8 cellular contexts compared by ENCODE assay signal in genomic region chr10:102064868-102065560, GRCh38. TPM values are rescaled to one million over a fixed set of nuclear protein-coding genes. Genes with fewer than 3 reads are reported as not detected.
DNase-seq lines count a peak whose midpoint lies in the region; ATAC-seq and TF ChIP-seq lines count a peak whose summit lies in the region.

TSS of gene HPS6 (plus strand) at chr10:102065349. CDS start at chr10:102065475, 126 bp downstream.

- peak within 1 kb of the TSS; percentile 87 for H3K4me3 Mint-ChIP-seq in CD8-positive, alpha-beta T cell
- H3K4me3 Mint-ChIP-seq in activated CD8-positive, alpha-beta memory T cell treated with anti-CD3 and anti-CD28 coated beads, Interleukin-2, amount 10 ng/mL, durations not matched to agents 7 days and 5 days, result peak within 1 kb of the TSS; percentile 83
- peak within 1 kb of the TSS; percentile 69 for H3K4me3 Mint-ChIP-seq in endodermal cell
- H3K4me3 Mint-ChIP-seq in mesothelial cell of epicardium, result peak within 1 kb of the TSS; percentile 83

- 3 to 23% methylated on average over 6 to 61 of the region's 61 CpGs for WGBS in endodermal cell (ENCODE audit: insufficient coverage in 1 of 2, insufficient read length in 1 of 2), 2 experiments

- no peaks in the 10 kb centered on the region for H3K36me3 Mint-ChIP-seq in CD8-positive, alpha-beta T cell
- peaks cover 2% of the 10 kb centered on the region for H3K36me3 Mint-ChIP-seq in activated CD8-positive, alpha-beta memory T cell treated with anti-CD3 and anti-CD28 coated beads, Interleukin-2, amount 10 ng/mL, durations not matched to agents 7 days and 5 days
- peaks cover 4% of the 10 kb centered on the region for H3K36me3 Mint-ChIP-seq in endodermal cell (ENCODE audit: low read depth)
- peaks cover 2% of the 10 kb centered on the region for H3K36me3 Mint-ChIP-seq in mesothelial cell of epicardium

- H3K9me3 ChIP-seq in CD8-positive, alpha-beta T cell (ENCODE audit: low read length), result no peaks in the 10 kb centered on the region
- no peaks in the 10 kb centered on the region for H3K9me3 ChIP-seq in NT2/D1 (ENCODE audit: insufficient read depth, low read length)
- no peaks in the 10 kb centered on the region for H3K9me3 ChIP-seq in endodermal cell (ENCODE audit: control insufficient read depth, low read length)

- no peaks in the 10 kb centered on the region for H3K27me3 Mint-ChIP-seq in CD8-positive, alpha-beta T cell (ENCODE audit: low read depth)
- H3K27me3 Mint-ChIP-seq in activated CD8-positive, alpha-beta memory T cell treated with anti-CD3 and anti-CD28 coated beads, Interleukin-2, amount 10 ng/mL, durations not matched to agents 7 days and 5 days, result no peaks in the 10 kb centered on the region
- H3K27me3 Mint-ChIP-seq in endodermal cell (ENCODE audit: insufficient read depth) (peaks cover 14% of the 10 kb centered on the region), mesothelial cell of epicardium (ENCODE audit: low read depth) (peaks cover 12% of the 10 kb centered on the region)

- peak within 1 kb of the TSS; percentile 66 for H3K27ac ChIP-seq in CD8-positive, alpha-beta T cell (ENCODE audit: low read depth, low read length)
- H3K27ac ChIP-seq in endodermal cell (ENCODE audit: low read depth, low read length), result no peak within 1 kb of the TSS

- H3K27me3 ChIP-seq in CD8-positive, alpha-beta T cell (ENCODE audit: insufficient read depth, low read length), result no peaks in the 10 kb centered on the region
- H3K27me3 ChIP-seq in NT2/D1 (ENCODE audit: insufficient read depth, insufficient read length) (peaks cover 2% of the 10 kb centered on the region), endodermal cell (ENCODE audit: control insufficient read depth, insufficient read depth, low read length, poor library complexity, severe bottlenecking) (peaks cover 12% of the 10 kb centered on the region)

- peak; percentile 98 for ATAC-seq in CD8-positive, alpha-beta T cell
- ATAC-seq in GM19438 (IDR thresholded peaks at IDR 0.05; ENCODE audit: low read depth, unreplicated experiment) (peak; percentile 93), HG03575 (IDR thresholded peaks at IDR 0.05; ENCODE audit: extremely low read depth, insufficient number of reproducible peaks, low FRiP score, unreplicated experiment) (peak; percentile 58)
- ATAC-seq in activated CD8-positive, alpha-beta memory T cell treated with anti-CD3 and anti-CD28 coated beads, Interleukin-2, amount 10 ng/mL, durations not matched to agents 7 days and 5 days, result peak; percentile 98

- intact Hi-C loops in CD8-positive, alpha-beta T cell (cut with DNase I, micrococcal nuclease), result loop anchor here (1.0 to 5.0 kb wide), 8 partner anchors 9 to 438 kb away; partner anchors contain the start of genes ACTR1A (in 2 of the 2), ARMH3 (in 2 of the 2), NOLC1 (in 2 of the 2) and SUFU (in 2 of the 2)

- CTCF ChIA-PET in CD8-positive, alpha-beta T cell (lab: Charles Lee), result interaction anchor here (0.9 to 1.0 kb wide), 2 partner anchors 50 to 225 kb away, joined by 3 to 5 read pairs; no protein-coding TSS in a partner anchor
- CTCF ChIA-PET in activated CD8-positive, alpha-beta memory T cell treated with anti-CD3 and anti-CD28 coated beads, Interleukin-2, amount 10 ng/mL, durations not matched to agents 7 days and 5 days (lab: Charles Lee), result interaction anchor here (0.7 to 14.3 kb wide), 5 partner anchors 8 to 226 kb away, joined by 3 to 228 read pairs (median 3); partner anchors contain the start of gene KCNIP2

- no peaks in the 10 kb centered on the region for H3K9me3 Mint-ChIP-seq in CD8-positive, alpha-beta T cell
- no peaks in the 10 kb centered on the region for H3K9me3 Mint-ChIP-seq in activated CD8-positive, alpha-beta memory T cell treated with anti-CD3 and anti-CD28 coated beads, Interleukin-2, amount 10 ng/mL, durations not matched to agents 7 days and 5 days (ENCODE audit: low read depth)
- no peaks in the 10 kb centered on the region for H3K9me3 Mint-ChIP-seq in endodermal cell
- no peaks in the 10 kb centered on the region for H3K9me3 Mint-ChIP-seq in mesothelial cell of epicardium

- H3K27ac Mint-ChIP-seq in CD8-positive, alpha-beta T cell, result peak within 1 kb of the TSS; percentile 93
- peak within 1 kb of the TSS; percentile 86 for H3K27ac Mint-ChIP-seq in activated CD8-positive, alpha-beta memory T cell treated with anti-CD3 and anti-CD28 coated beads, Interleukin-2, amount 10 ng/mL, durations not matched to agents 7 days and 5 days
- H3K27ac Mint-ChIP-seq in endodermal cell (peak within 1 kb of the TSS; percentile 79), mesothelial cell of epicardium (peak within 1 kb of the TSS; percentile 89)

- peak; percentile 69 to 93 (median 85) for DNase-seq in CD8-positive, alpha-beta T cell
- peak; percentile 28 for DNase-seq in NT2/D1 (ENCODE audit: low read depth, low spot score)
- DNase-seq in activated CD8-positive, alpha-beta memory T cell treated with anti-CD3 and anti-CD28 coated beads, Interleukin-2, amount 10 ng/mL, durations not matched to agents 7 days and 5 days, result peak; percentile 94
- DNase-seq in endodermal cell, result peak; percentile 87
- DNase-seq in mesothelial cell of epicardium (ENCODE audit: low spot score in 2 of 2, unreplicated experiment in 2 of 2), result peak; percentile 66 to 84
- DNase-seq in stimulated activated CD8-positive, alpha-beta memory T cell treated with anti-CD3 and anti-CD28 coated beads, Interleukin-2, amount 100 ng/mL, for 1 hour (ENCODE audit: low read depth in 2 of 2), result peak; percentile 72 to 75

- H3K4me3 ChIP-seq in CD8-positive, alpha-beta T cell (ENCODE audit: low read depth, low read length), result peak within 1 kb of the TSS; percentile 97
- H3K4me3 ChIP-seq in NT2/D1 (ENCODE audit: insufficient read length, low read depth) (peak within 1 kb of the TSS; percentile 81), endodermal cell (ENCODE audit: low read length) (peak within 1 kb of the TSS; percentile 84)

- H3K36me3 ChIP-seq in CD8-positive, alpha-beta T cell (ENCODE audit: insufficient read depth, low read length), result no peaks in the 10 kb centered on the region
- H3K36me3 ChIP-seq in NT2/D1 (ENCODE audit: insufficient read depth, insufficient read length, low read length) (peaks cover 18% of the 10 kb centered on the region), endodermal cell (ENCODE audit: control insufficient read depth, insufficient read depth, low read length) (no peaks in the 10 kb centered on the region)

- H3K9ac ChIP-seq in NT2/D1 (ENCODE audit: insufficient read length, low read depth) (peak within 1 kb of the TSS; percentile 86), endodermal cell (ENCODE audit: extremely low read depth, low read length, poor library complexity, severe bottlenecking) (peak within 1 kb of the TSS; percentile 49)

- POLR2A ChIA-PET in CD8-positive, alpha-beta T cell (lab: Charles Lee), result interaction anchor here (0.8 kb wide), 1 partner anchor 9 kb away, joined by 6 read pairs; no protein-coding TSS in a partner anchor

- H3K4me1 Mint-ChIP-seq in CD8-positive, alpha-beta T cell (ENCODE audit: low read depth), result peaks cover 28% of the 10 kb centered on the region
- peaks cover 19% of the 10 kb centered on the region for H3K4me1 Mint-ChIP-seq in activated CD8-positive, alpha-beta memory T cell treated with anti-CD3 and anti-CD28 coated beads, Interleukin-2, amount 10 ng/mL, durations not matched to agents 7 days and 5 days
- no peaks in the 10 kb centered on the region for H3K4me1 Mint-ChIP-seq in endodermal cell
- peaks cover 9% of the 10 kb centered on the region for H3K4me1 Mint-ChIP-seq in mesothelial cell of epicardium

- TF ChIP-seq CTCF in CD8-positive, alpha-beta T cell (IDR thresholded peaks at IDR 0.05), result no peak
- TF ChIP-seq CTCF in endodermal cell (conservative IDR thresholded peaks at IDR 0.05) (peak; percentile 19), mesothelial cell of epicardium (IDR thresholded peaks at IDR 0.05; ENCODE audit: unreplicated experiment) (no peak)

- peaks cover 21% of the 10 kb centered on the region for H3K4me1 ChIP-seq in CD8-positive, alpha-beta T cell (ENCODE audit: insufficient read depth, low read length)
- peaks cover 6% of the 10 kb centered on the region for H3K4me1 ChIP-seq in NT2/D1 (ENCODE audit: insufficient read depth, insufficient read length)
- H3K4me1 ChIP-seq in endodermal cell (ENCODE audit: control insufficient read depth, insufficient read depth, low read length), result peaks cover 5% of the 10 kb centered on the region

RNA-seq across cellular contexts. Expression of gene HPS6, which starts in this region (rescaled TPM):
- total RNA-seq in CD8-positive, alpha-beta T cell, result 10 to 100 TPM; 17.5 to 18.1 TPM
- 10 to 100 TPM; 26.1 to 29.6 TPM for total RNA-seq in activated CD8-positive, alpha-beta memory T cell treated with anti-CD3 and anti-CD28 coated beads, Interleukin-2, amount 10 ng/mL, durations not matched to agents 7 days and 5 days
- total RNA-seq in endodermal cell, result 10 to 100 TPM; 19.6 to 20.8 TPM
- polyA plus RNA-seq in endodermal cell (2013, experiment 1 of 2), result 8.4 TPM
- polyA plus RNA-seq in endodermal cell (2013, experiment 2 of 2), result 8.9 TPM
- 14.2 to 15.2 TPM (median 14.5 TPM) in 3 replicates for total RNA-seq in mesothelial cell of epicardium

Comparison
In these comparisons a context has a peak if more than half of its experiments do, and no peak if none do; other contexts are left out.
1. DNase-seq: peak in every context shown above with its lines; median percentile 94 in activated CD8-positive, alpha-beta memory T cell treated with anti-CD3 and anti-CD28 coated beads, Interleukin-2, amount 10 ng/mL, durations not matched to agents 7 days and 5 days; 87 in endodermal cell; 85 in CD8-positive, alpha-beta T cell; 75 in mesothelial cell of epicardium; 74 in stimulated activated CD8-positive, alpha-beta memory T cell treated with anti-CD3 and anti-CD28 coated beads, Interleukin-2, amount 100 ng/mL, for 1 hour; 28 in NT2/D1.